In the genomic region with DNA sequence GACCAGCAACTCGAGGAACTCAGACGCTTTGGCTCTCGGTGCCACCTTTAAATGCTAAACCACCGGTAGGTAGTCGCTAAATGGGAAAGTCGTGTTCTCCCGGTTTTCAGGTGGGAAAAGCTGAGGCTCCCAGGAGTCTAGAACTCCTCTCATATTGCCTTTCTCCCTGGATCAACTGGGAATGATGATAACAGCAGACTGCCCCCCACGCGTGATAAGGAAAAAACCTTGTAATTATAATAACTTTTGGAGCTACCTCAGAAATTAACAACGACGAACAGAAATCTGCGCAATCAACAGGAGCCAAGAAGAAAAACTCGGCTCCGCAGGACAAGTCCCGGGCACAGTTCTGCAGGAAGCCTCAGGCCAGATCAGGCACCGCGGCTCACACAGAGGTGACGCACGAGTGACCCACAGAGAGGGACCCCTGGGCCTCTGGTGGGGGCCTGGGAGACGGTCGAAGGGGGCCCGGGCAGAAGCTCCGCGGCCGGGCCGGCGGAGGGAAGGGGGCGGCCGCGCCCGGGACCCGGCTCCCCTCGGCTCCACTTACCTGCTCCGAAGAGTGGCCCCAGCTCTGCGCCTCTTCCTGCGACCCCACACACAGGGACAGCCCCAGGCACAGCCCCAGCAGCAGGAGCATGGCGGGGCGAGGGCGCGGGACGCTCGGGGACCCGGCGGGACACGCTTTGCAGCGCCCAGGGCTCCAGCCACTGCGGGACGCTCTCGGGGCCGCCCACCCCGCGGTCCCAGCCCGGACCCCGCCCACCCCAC, we compare ENCODE assay signal across 8 cellular contexts. TPM values are rescaled to one million over a fixed set of nuclear protein-coding genes. Genes with fewer than 3 reads are reported as not detected.
A peak's percentile ranks its signal among the peaks of the same experiment; 100 is the strongest.
DNase-seq lines count a peak whose midpoint lies in the region; ATAC-seq and TF ChIP-seq lines count a peak whose summit lies in the region.

A gene (minus strand): TSS at position 714 of the 771 bp plus-strand sequence. CDS start 74 bp downstream, at position 640.

- H3K4me3 ChIP-seq in hepatocyte: peak within 1 kb of the TSS; percentile 75

- no peak within 1 kb of the TSS for H3K27ac Mint-ChIP-seq in activated T-helper 1 cell treated with anti-CD3 and anti-CD28 coated beads, Interleukin-12 subunit alpha, Interleukin-12 subunit beta, Interleukin-2, Interleukin-4 antibody, amounts not matched to agents 30 ng/mL and 10 ng/mL and 1 ng/mL, durations not matched to agents 14 hours and 24 hours and 36 hours

- peaks cover 56% of the 10 kb centered on the region for H3K27me3 Mint-ChIP-seq in activated T-helper 1 cell treated with anti-CD3 and anti-CD28 coated beads, Interleukin-12 subunit alpha, Interleukin-12 subunit beta, Interleukin-2, Interleukin-4 antibody, amounts not matched to agents 30 ng/mL and 10 ng/mL and 1 ng/mL, durations not matched to agents 14 hours and 24 hours and 36 hours (ENCODE audit: insufficient read depth)

- no peaks in the 10 kb centered on the region for H3K9me3 Mint-ChIP-seq in activated T-helper 1 cell treated with anti-CD3 and anti-CD28 coated beads, Interleukin-12 subunit alpha, Interleukin-12 subunit beta, Interleukin-2, Interleukin-4 antibody, amounts not matched to agents 30 ng/mL and 10 ng/mL and 1 ng/mL, durations not matched to agents 14 hours and 24 hours and 36 hours

- peak; percentile 26 for DNase-seq in GM03348 (ENCODE audit: low spot score)
- DNase-seq in activated T-helper 1 cell treated with anti-CD3 and anti-CD28 coated beads, Interleukin-12 subunit alpha, Interleukin-12 subunit beta, Interleukin-2, Interleukin-4 antibody, amounts not matched to agents 30 ng/mL and 10 ng/mL and 1 ng/mL, durations not matched to agents 14 hours and 24 hours and 36 hours (ENCODE audit: low spot score): no peak
- peak; percentile 23 for DNase-seq in hepatocyte (ENCODE audit: low spot score)
- DNase-seq in retina: peak; percentile 58
- no peak for DNase-seq in SKM-1 treated with dmso at 0.1 percent for 144 hours (lab: John Stamatoyannopoulos, UW; ENCODE audit: unreplicated experiment)
- no peak for DNase-seq in NCI-H82 treated with DMSO at 0.1 percent for 48 hours (lab: John Stamatoyannopoulos, UW; ENCODE audit: unreplicated experiment)
- no peak for DNase-seq in cortex of kidney (lab: John Stamatoyannopoulos, UW)

- peak within 1 kb of the TSS; percentile 57 for H3K4me3 Mint-ChIP-seq in activated T-helper 1 cell treated with anti-CD3 and anti-CD28 coated beads, Interleukin-12 subunit alpha, Interleukin-12 subunit beta, Interleukin-2, Interleukin-4 antibody, amounts not matched to agents 30 ng/mL and 10 ng/mL and 1 ng/mL, durations not matched to agents 14 hours and 24 hours and 36 hours

- no peak within 1 kb of the TSS for H3K27ac ChIP-seq in hepatocyte

- intact Hi-C loops in activated T-helper 1 cell treated with anti-CD3 and anti-CD28 coated beads, Interleukin-12 subunit alpha, Interleukin-12 subunit beta, Interleukin-2, Interleukin-4 antibody, amounts not matched to agents 30 ng/mL and 10 ng/mL and 1 ng/mL, durations not matched to agents 14 hours and 24 hours and 36 hours (cut with micrococcal nuclease): loop anchor here (10.0 kb wide), 1 partner anchor 368 kb away; no protein-coding TSS in a partner anchor

- no peaks in the 10 kb centered on the region for H3K36me3 Mint-ChIP-seq in activated T-helper 1 cell treated with anti-CD3 and anti-CD28 coated beads, Interleukin-12 subunit alpha, Interleukin-12 subunit beta, Interleukin-2, Interleukin-4 antibody, amounts not matched to agents 30 ng/mL and 10 ng/mL and 1 ng/mL, durations not matched to agents 14 hours and 24 hours and 36 hours (ENCODE audit: low read depth)

- H3K79me2 ChIP-seq in hepatocyte: peaks cover 2% of the 10 kb centered on the region

- H3K4me1 ChIP-seq in hepatocyte (ENCODE audit: insufficient read depth): peaks cover 8% of the 10 kb centered on the region

- WGBS in hepatocyte (ENCODE audit: low lambda C conversion rate, missing lambda C conversion rate): 2% methylated on average over 35 of the region's 54 CpGs

- H3K4me1 Mint-ChIP-seq in activated T-helper 1 cell treated with anti-CD3 and anti-CD28 coated beads, Interleukin-12 subunit alpha, Interleukin-12 subunit beta, Interleukin-2, Interleukin-4 antibody, amounts not matched to agents 30 ng/mL and 10 ng/mL and 1 ng/mL, durations not matched to agents 14 hours and 24 hours and 36 hours (ENCODE audit: low read depth): peaks cover 12% of the 10 kb centered on the region

- peak within 1 kb of the TSS; percentile 100 for H3K4me2 ChIP-seq in hepatocyte

- no peak for TF ChIP-seq CTCF in hepatocyte (IDR thresholded peaks at IDR 0.05; ENCODE audit: poor library complexity)

- peak within 1 kb of the TSS; percentile 86 for H2AFZ ChIP-seq in hepatocyte

- H4K20me1 ChIP-seq in hepatocyte (ENCODE audit: insufficient read depth, poor library complexity, severe bottlenecking): no peaks in the 10 kb centered on the region

- H3K27me3 ChIP-seq in hepatocyte: peaks cover 42% of the 10 kb centered on the region

- no peak for ATAC-seq in GM19452 (IDR thresholded peaks at IDR 0.05; ENCODE audit: unreplicated experiment)

- H3K36me3 ChIP-seq in hepatocyte (replicated peaks; ENCODE audit: insufficient read depth, low read depth): no peaks in the 10 kb centered on the region

- H3K9me2 ChIP-seq in hepatocyte (replicated peaks; ENCODE audit: insufficient read depth): no peaks in the 10 kb centered on the region

- H3K9me3 ChIP-seq in hepatocyte (ENCODE audit: low read depth): no peaks in the 10 kb centered on the region

RNA-seq across cellular contexts. Expression of the gene that starts here (rescaled TPM):
- total RNA-seq in activated T-helper 1 cell treated with anti-CD3 and anti-CD28 coated beads, Interleukin-12 subunit alpha, Interleukin-12 subunit beta, Interleukin-2, Interleukin-4 antibody, amounts not matched to agents 30 ng/mL and 10 ng/mL and 1 ng/mL, durations not matched to agents 14 hours and 24 hours and 36 hours: not detected in 2 replicates
- 22.8 and 24.4 TPM in 2 replicates for total RNA-seq in hepatocyte
- polyA plus RNA-seq in hepatocyte: 17.6 and 22.3 TPM in 2 replicates

Comparison
In these comparisons a context has a peak if more than half of its experiments do, and no peak if none do; other contexts are left out.
1. RNA of the gene that starts here (total RNA-seq): 22.8 to 24.4 TPM in hepatocyte; not detected in activated T-helper 1 cell treated with anti-CD3 and anti-CD28 coated beads, Interleukin-12 subunit alpha, Interleukin-12 subunit beta, Interleukin-2, Interleukin-4 antibody, amounts not matched to agents 30 ng/mL and 10 ng/mL and 1 ng/mL, durations not matched to agents 14 hours and 24 hours and 36 hours; every median in the first group is over 10 times any median in the second.
2. DNase-seq: peak in GM03348 (single experiment), hepatocyte (single experiment) and retina (single experiment); none in activated T-helper 1 cell treated with anti-CD3 and anti-CD28 coated beads, Interleukin-12 subunit alpha, Interleukin-12 subunit beta, Interleukin-2, Interleukin-4 antibody, amounts not matched to agents 30 ng/mL and 10 ng/mL and 1 ng/mL, durations not matched to agents 14 hours and 24 hours and 36 hours (single experiment), SKM-1 treated with dmso at 0.1 percent for 144 hours (single experiment), NCI-H82 treated with DMSO at 0.1 percent for 48 hours (single experiment) and cortex of kidney (single experiment).